8 cellular contexts compared by ENCODE assay signal in genomic region chr3:112676659-112677234, GRCh38.
A peak's percentile ranks its signal among the peaks of the same experiment; 100 is the strongest.
DNase-seq lines count a peak whose midpoint lies in the region; ATAC-seq lines count a peak whose summit lies in the region.

No MANE protein-coding gene starts in this region.

- H3K36me3 Mint-ChIP-seq in central memory CD8-positive, alpha-beta T cell (ENCODE audit: insufficient read depth): peaks cover 4% of the 10 kb centered on the region
- H3K36me3 Mint-ChIP-seq in memory B cell: no peaks in the 10 kb centered on the region

- peak overlapping the region; percentile 25 for H3K4me3 Mint-ChIP-seq in central memory CD8-positive, alpha-beta T cell
- H3K4me3 Mint-ChIP-seq in memory B cell: peak overlapping the region; percentile 6

- no peaks in the 10 kb centered on the region for H3K27me3 Mint-ChIP-seq in central memory CD8-positive, alpha-beta T cell
- peaks cover 8% of the 10 kb centered on the region for H3K27me3 Mint-ChIP-seq in memory B cell

- peak overlapping the region; percentile 88 for H3K27ac Mint-ChIP-seq in central memory CD8-positive, alpha-beta T cell (ENCODE audit: low read depth)
- peak overlapping the region; percentile 52 for H3K27ac Mint-ChIP-seq in memory B cell

- ATAC-seq in HG02884 (IDR thresholded peaks at IDR 0.05; ENCODE audit: unreplicated experiment) (peak; percentile 98), memory B cell (ENCODE audit: low read depth) (peak; percentile 98)
- peak; percentile 72 for ATAC-seq in central memory CD8-positive, alpha-beta T cell (replicated peaks; ENCODE audit: extremely low read depth, poor library complexity, severe bottlenecking)

- no peaks in the 10 kb centered on the region for H3K9me3 Mint-ChIP-seq in central memory CD8-positive, alpha-beta T cell
- H3K9me3 Mint-ChIP-seq in memory B cell: no peaks in the 10 kb centered on the region

- peaks cover 62% of the 10 kb centered on the region for H3K4me1 Mint-ChIP-seq in central memory CD8-positive, alpha-beta T cell
- peaks cover 16% of the 10 kb centered on the region for H3K4me1 Mint-ChIP-seq in memory B cell

- DNase-seq in NCI-H1417 (lab: John Stamatoyannopoulos, UW): peak; percentile 59 to 77 (median 65)
- DNase-seq in NCI-H1417 treated with DMSO at 0.1 percent for 48 hours (lab: John Stamatoyannopoulos, UW): no peak
- DNase-seq in NCI-H2107 (lab: John Stamatoyannopoulos, UW): peak; percentile 83
- DNase-seq in activated CD4-positive, CD25-positive, alpha-beta regulatory T cell treated with anti-CD3 and anti-CD28 coated beads, Interleukin-2, amount 50 U/mL, for 72 hours: peak; percentile 71
- peak; percentile 22 to 72 for DNase-seq in central memory CD8-positive, alpha-beta T cell (ENCODE audit: low spot score in 2 of 2)
- peak; percentile 28 to 60 for DNase-seq in memory B cell (ENCODE audit: low spot score in 2 of 2)
- DNase-seq in stimulated activated CD8-positive, alpha-beta memory T cell treated with anti-CD3 and anti-CD28 coated beads, Interleukin-2, amount 100 ng/mL, for 48 hours (ENCODE audit: low read depth in 2 of 2): peak; percentile 72
